In genomic region chr15:69748700-69749099, GRCh38 we compare ENCODE assay signal across 15 cellular contexts.
"Had no signal": no experiment of that assay in that cellular context is flagged by ENCODE, and none has a peak within 500 bp of the region (broad histone marks: within the 10 kb centered on the region; RNA-seq: fewer than 3 reads in every experiment).

No MANE protein-coding gene starts in this region.

- H3K4me3 ChIP-seq: body of pancreas, left lung, sigmoid colon, spleen, thoracic aorta had no signal

- H3K27me3 ChIP-seq: body of pancreas, sigmoid colon had no signal

- H3K27ac ChIP-seq: body of pancreas, epithelial cell of prostate, left lung, sigmoid colon, spleen, thoracic aorta, WERI-Rb-1 had no signal

- ATAC-seq: body of pancreas, left lung, SK-N-SH treated with all-trans-retinoic acid at 6 μM for 48 hours had no signal

- DNase-seq: activated CD4-positive, alpha-beta T cell treated with anti-CD3 and anti-CD28 coated beads, Interleukin-2, amount 50 U/mL, for 4 hours; activated effector memory CD4-positive, alpha-beta T cell treated with anti-CD3 and anti-CD28 coated beads, Interleukin-2, amount 50 U/mL, for 16 hours; activated naive CD4-positive, alpha-beta T cell treated with anti-CD3 and anti-CD28 coated beads, Interleukin-2, amount 10 ng/mL, durations not matched to agents 7 days and 5 days; body of pancreas; foreskin fibroblast; left lung; occipital lobe; sigmoid colon; spleen; stimulated activated CD4-positive, alpha-beta T cell treated with anti-CD3 and anti-CD28 coated beads, Interleukin-4, amount 100 ng/mL, for 1 hour; stimulated activated naive CD4-positive, alpha-beta T cell treated with Interleukin-2 at 50 U/mL for 16 hours; WERI-Rb-1 had no signal

- H3K36me3 ChIP-seq: left lung, sigmoid colon, spleen, thoracic aorta, WERI-Rb-1 had no signal

- H3K9me3 ChIP-seq: body of pancreas, sigmoid colon, thoracic aorta had no signal

- H3K4me1 ChIP-seq: sigmoid colon had no signal
